11 cellular contexts compared by ENCODE assay signal in the genomic region with DNA sequence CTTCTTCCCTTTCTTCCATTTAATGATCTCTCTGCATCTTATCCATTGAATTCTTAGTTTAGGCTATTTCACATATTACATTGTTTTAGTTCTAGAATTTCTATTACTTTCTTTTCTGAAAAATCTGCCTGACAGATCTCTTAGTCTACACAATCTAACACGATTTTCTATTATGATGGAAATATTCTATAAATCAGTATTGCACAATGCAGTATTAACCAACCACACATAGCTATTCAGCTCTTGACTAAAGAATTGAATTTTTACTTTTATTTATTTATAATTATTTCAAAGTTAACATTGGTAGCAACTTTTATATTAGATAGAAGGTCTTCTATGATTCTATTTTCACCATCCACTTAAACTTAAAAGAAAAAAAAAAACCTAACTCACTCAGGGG.
"Had no signal": no experiment of that assay in that cellular context is flagged by ENCODE, and none has a peak within 500 bp of the region (broad histone marks: within the 10 kb centered on the region; RNA-seq: fewer than 3 reads in every experiment).

No MANE protein-coding gene starts in this region.

- H3K4me1 ChIP-seq: HAP-1 had no signal

- H2AFZ ChIP-seq: GM23248, GM23338 had no signal

- ATAC-seq: GM23338, HCT116 had no signal

- H3K9ac ChIP-seq: GM23248 had no signal

- H3K9me3 ChIP-seq: HAP-1 had no signal

- H3K4me3 ChIP-seq: GM23248, GM23338, HAP-1 had no signal

- FAIRE-seq: H1, H54 had no signal

- H3K27ac ChIP-seq: GM23248 had no signal

- DNase-seq: GM23248, GOT3, H7, H9, HCEC 1CT, HFFc6 had no signal

- H3K36me3 ChIP-seq: HAP-1 had no signal

- H3K4me2 ChIP-seq: GM23338 had no signal
